ENCODE assay signal across 1 cellular context in genomic region chr1:117011334-117011733, GRCh38.
TF ChIP-seq lines count a peak whose summit lies in the region.

No MANE protein-coding gene starts in this region.

TF ChIP-seq in Ishikawa, 13 proteins besides CTCF, POLR2A, EP300 and RAD21 (continued from another document):
- TF ChIP-seq TCF12 (IDR thresholded peaks at IDR 0.05; ENCODE audit: low read depth) (no peak), EGR1 (IDR thresholded peaks at IDR 0.05) (no peak)
TF ChIP-seq in Ishikawa: peak in this region for 0.
